ENCODE assay signal across 44 cellular contexts in the genomic region with DNA sequence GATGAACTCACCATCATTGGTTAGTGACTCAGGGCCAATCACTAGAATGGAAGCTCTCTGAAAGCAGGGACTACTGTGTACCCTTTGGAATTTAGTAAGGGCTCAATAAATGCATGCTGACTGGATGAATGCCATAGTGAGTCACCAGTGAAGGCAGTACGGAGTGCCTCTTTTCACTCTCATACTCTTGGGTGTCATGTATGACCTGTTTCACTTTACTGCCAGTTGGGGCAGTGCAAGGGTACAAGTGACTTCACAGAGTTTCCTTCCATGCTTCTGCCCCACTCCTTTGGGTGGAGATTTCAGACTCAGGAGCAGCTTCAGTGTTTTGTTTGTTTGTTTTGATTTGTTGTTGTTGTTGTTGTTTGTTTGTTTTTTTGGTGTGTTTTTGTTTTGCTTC. TPM values are rescaled to one million over a fixed set of nuclear protein-coding genes. Genes with fewer than 3 reads are reported as not detected.
"Had no signal": no experiment of that assay in that cellular context is flagged by ENCODE, and none has a peak within 500 bp of the region (broad histone marks: within the 10 kb centered on the region; RNA-seq: fewer than 3 reads in every experiment).

No MANE protein-coding gene starts in this region.

- ATAC-seq: activated CD8-positive, alpha-beta memory T cell treated with anti-CD3 and anti-CD28 coated beads, Interleukin-2, amount 10 ng/mL, durations not matched to agents 7 days and 5 days; activated T-helper 17 cell treated with anti-CD3 and anti-CD28 coated beads, Interleukin-2, amount 50 U/mL, for 72 hours; PC-3; Right ventricle myocardium inferior; SK-N-SH treated with all-trans-retinoic acid at 6 μM for 48 hours; T-cell; T-helper 17 cell had no signal

- H3K27me3 ChIP-seq: Peyer's patch had no signal

- H3K27ac ChIP-seq: Peyer's patch, RWPE1, VCaP had no signal

- H3K4me3 Mint-ChIP-seq: activated CD4-positive, alpha-beta memory T cell treated with anti-CD3 and anti-CD28 coated beads, Interleukin-2, amount 10 ng/mL, durations not matched to agents 7 days and 5 days; activated CD8-positive, alpha-beta memory T cell treated with anti-CD3 and anti-CD28 coated beads, Interleukin-2, amount 10 ng/mL, durations not matched to agents 7 days and 5 days; activated naive CD4-positive, alpha-beta T cell treated with anti-CD3 and anti-CD28 coated beads, Interleukin-2, amount 50 U/mL, for 24 hours; activated naive CD8-positive, alpha-beta T cell treated with anti-CD3 and anti-CD28 coated beads, Interleukin-2, amount 10 ng/mL, durations not matched to agents 7 days and 5 days; activated T-helper 17 cell treated with anti-CD3 and anti-CD28 coated beads, Interleukin-2, amount 50 U/mL, for 72 hours; brain; T-cell; T-helper 17 cell had no signal

- H3K36me3 Mint-ChIP-seq: activated CD8-positive, alpha-beta memory T cell treated with anti-CD3 and anti-CD28 coated beads, Interleukin-2, amount 10 ng/mL, durations not matched to agents 7 days and 5 days; activated naive CD4-positive, alpha-beta T cell treated with anti-CD3 and anti-CD28 coated beads, Interleukin-2, amount 50 U/mL, for 24 hours; activated naive CD8-positive, alpha-beta T cell treated with anti-CD3 and anti-CD28 coated beads, Interleukin-2, amount 10 ng/mL, durations not matched to agents 7 days and 5 days; brain; T-cell had no signal

- H3K4me3 ChIP-seq: Peyer's patch had no signal

- H3K27ac Mint-ChIP-seq: activated CD4-positive, alpha-beta memory T cell treated with anti-CD3 and anti-CD28 coated beads, Interleukin-2, amount 10 ng/mL, durations not matched to agents 7 days and 5 days; activated CD8-positive, alpha-beta memory T cell treated with anti-CD3 and anti-CD28 coated beads, Interleukin-2, amount 10 ng/mL, durations not matched to agents 7 days and 5 days; activated naive CD4-positive, alpha-beta T cell treated with anti-CD3 and anti-CD28 coated beads, Interleukin-2, amount 50 U/mL, for 24 hours; activated naive CD8-positive, alpha-beta T cell treated with anti-CD3 and anti-CD28 coated beads, Interleukin-2, amount 10 ng/mL, durations not matched to agents 7 days and 5 days; activated T-helper 17 cell treated with anti-CD3 and anti-CD28 coated beads, Interleukin-2, amount 50 U/mL, for 72 hours; brain; T-cell; T-helper 17 cell had no signal

- H3K9me3 Mint-ChIP-seq: activated CD4-positive, alpha-beta memory T cell treated with anti-CD3 and anti-CD28 coated beads, Interleukin-2, amount 10 ng/mL, durations not matched to agents 7 days and 5 days; activated naive CD4-positive, alpha-beta T cell treated with anti-CD3 and anti-CD28 coated beads, Interleukin-2, amount 50 U/mL, for 24 hours; activated naive CD8-positive, alpha-beta T cell treated with anti-CD3 and anti-CD28 coated beads, Interleukin-2, amount 10 ng/mL, durations not matched to agents 7 days and 5 days; activated T-helper 17 cell treated with anti-CD3 and anti-CD28 coated beads, Interleukin-2, amount 50 U/mL, for 72 hours; T-cell had no signal

- FAIRE-seq: bronchial epithelial cell had no signal

- H3K9me3 ChIP-seq: Peyer's patch had no signal

- H3K4me1 Mint-ChIP-seq: activated CD4-positive, alpha-beta memory T cell treated with anti-CD3 and anti-CD28 coated beads, Interleukin-2, amount 10 ng/mL, durations not matched to agents 7 days and 5 days; activated CD8-positive, alpha-beta memory T cell treated with anti-CD3 and anti-CD28 coated beads, Interleukin-2, amount 10 ng/mL, durations not matched to agents 7 days and 5 days; activated naive CD4-positive, alpha-beta T cell treated with anti-CD3 and anti-CD28 coated beads, Interleukin-2, amount 50 U/mL, for 24 hours; activated naive CD8-positive, alpha-beta T cell treated with anti-CD3 and anti-CD28 coated beads, Interleukin-2, amount 10 ng/mL, durations not matched to agents 7 days and 5 days; activated T-helper 17 cell treated with anti-CD3 and anti-CD28 coated beads, Interleukin-2, amount 50 U/mL, for 72 hours; T-cell; T-helper 17 cell had no signal

- H3K36me3 ChIP-seq: Peyer's patch had no signal

- H3K27me3 Mint-ChIP-seq: activated CD4-positive, alpha-beta memory T cell treated with anti-CD3 and anti-CD28 coated beads, Interleukin-2, amount 10 ng/mL, durations not matched to agents 7 days and 5 days; activated CD8-positive, alpha-beta memory T cell treated with anti-CD3 and anti-CD28 coated beads, Interleukin-2, amount 10 ng/mL, durations not matched to agents 7 days and 5 days; activated naive CD8-positive, alpha-beta T cell treated with anti-CD3 and anti-CD28 coated beads, Interleukin-2, amount 10 ng/mL, durations not matched to agents 7 days and 5 days; activated T-helper 17 cell treated with anti-CD3 and anti-CD28 coated beads, Interleukin-2, amount 50 U/mL, for 72 hours; T-helper 17 cell had no signal

- H3K4me1 ChIP-seq: Peyer's patch had no signal

- DNase-seq: activated CD4-positive, alpha-beta memory T cell treated with anti-CD3 and anti-CD28 coated beads, Interleukin-2, amount 10 ng/mL, durations not matched to agents 7 days and 5 days; activated CD4-positive, alpha-beta T cell treated with anti-CD3 and anti-CD28 coated beads for 1 hour; activated CD4-positive, alpha-beta T cell treated with anti-CD3 and anti-CD28 coated beads for 48 hours; activated CD4-positive, CD25-positive, alpha-beta regulatory T cell; activated CD8-positive, alpha-beta memory T cell treated with anti-CD3 and anti-CD28 coated beads for 24 hours; activated CD8-positive, alpha-beta memory T cell treated with anti-CD3 and anti-CD28 coated beads, Interleukin-2, amount 10 ng/mL, durations not matched to agents 7 days and 5 days; activated CD8-positive, alpha-beta memory T cell treated with anti-CD3 and anti-CD28 coated beads, Interleukin-2, amount 50 U/mL, for 48 hours; activated effector memory CD4-positive, alpha-beta T cell treated with anti-CD3 and anti-CD28 coated beads, Interleukin-2, amount 50 U/mL, for 16 hours; activated naive CD4-positive, alpha-beta T cell; activated naive CD8-positive, alpha-beta T cell treated with anti-CD3 and anti-CD28 coated beads, Interleukin-2, amount 10 ng/mL, durations not matched to agents 7 days and 5 days; activated T-cell treated with anti-CD3 and anti-CD28 coated beads, Interleukin-2, amount 50 U/mL, for 48 hours; caudate nucleus; cerebellar nuclear complex; Kasumi-1; KG1; MM.1S; NCI-H1092 treated with DMSO at 0.1 percent for 48 hours; NCI-H1417; NCI-H146; NCI-H187; NCI-H2029 treated with DMSO at 0.1 percent for 48 hours; NCI-H2107; NCI-H2171; NCI-H2227 treated with DMSO at 0.1 percent for 48 hours; NCI-H446; NCI-H510A treated with DMSO at 0.1 percent for 48 hours; NCI-H69; NCI-H82; NK-92 treated with Interleukin-12 subunit alpha and Interleukin-12 subunit beta, amount 100 ng/mL, for 24 hours; PC-3; Peyer's patch; SIG-M5; T-cell; T-helper 17 cell had no signal

RNA-seq across cellular contexts. Expression of a gene that starts 57.7 kb away (rescaled TPM):
- total RNA-seq: activated CD4-positive, alpha-beta memory T cell treated with anti-CD3 and anti-CD28 coated beads, Interleukin-2, amount 10 ng/mL, durations not matched to agents 7 days and 5 days; activated CD8-positive, alpha-beta memory T cell treated with anti-CD3 and anti-CD28 coated beads, Interleukin-2, amount 10 ng/mL, durations not matched to agents 7 days and 5 days; activated naive CD8-positive, alpha-beta T cell treated with anti-CD3 and anti-CD28 coated beads, Interleukin-2, amount 10 ng/mL, durations not matched to agents 7 days and 5 days; activated T-helper 17 cell treated with anti-CD3 and anti-CD28 coated beads, Interleukin-2, amount 50 U/mL, for 72 hours; bronchial epithelial cell; PC-3; Peyer's patch; Right ventricle myocardium inferior; SK-MEL-5; T-cell; T-helper 17 cell had no signal
- polyA plus RNA-seq: adipose tissue had no signal
